ENCODE assay signal across 14 cellular contexts in genomic region chr9:94819161-94819677, GRCh38.
DNase-seq lines count a peak whose midpoint lies in the region; ATAC-seq and TF ChIP-seq lines count a peak whose summit lies in the region.
"Had no signal": no experiment of that assay in that cellular context is flagged by ENCODE, and none has a peak within 500 bp of the region (broad histone marks: within the 10 kb centered on the region; RNA-seq: fewer than 3 reads in every experiment).

No MANE protein-coding gene starts in this region.

- H3K79me2 ChIP-seq in OCI-LY1 (ENCODE audit: insufficient read depth, low read length), result no peaks in the 10 kb centered on the region

- ATAC-seq in mucosa of descending colon, result peak; percentile 9
- ATAC-seq in activated naive CD8-positive, alpha-beta T cell treated with anti-CD3 and anti-CD28 coated beads, Interleukin-2, amount 50 U/mL, for 24 hours, result no peak
- ATAC-seq in GM18505 (IDR thresholded peaks at IDR 0.05; ENCODE audit: unreplicated experiment), result no peak
- ATAC-seq in activated T-helper 17 cell treated with anti-CD3 and anti-CD28 coated beads, Interleukin-2, amount 50 U/mL, for 72 hours (replicated peaks), result no peak
- ATAC-seq: naive thymus-derived CD4-positive, alpha-beta T cell had no signal

- WGBS in esophagus muscularis mucosa, result 78% methylated on average over 8 of the region's 8 CpGs
- WGBS in testis, 2 donors, result 46 to 52% methylated on average over 8 of the region's 8 CpGs

- H3K9me2 ChIP-seq in OCI-LY1 (ENCODE audit: low read depth, low read length), result no peaks in the 10 kb centered on the region

- H3K36me3 ChIP-seq in OCI-LY1 (ENCODE audit: insufficient read depth, low read length) (peaks cover 40% of the 10 kb centered on the region), esophagus muscularis mucosa (no peaks in the 10 kb centered on the region), mucosa of descending colon (ENCODE audit: low read depth) (no peaks in the 10 kb centered on the region), testis (ENCODE audit: low read depth, missing control alignments) (no peaks in the 10 kb centered on the region)

- no peak overlapping the region for H3K4me2 ChIP-seq in OCI-LY1 (ENCODE audit: low read length)

- no peaks in the 10 kb centered on the region for H3K9me3 Mint-ChIP-seq in activated naive CD8-positive, alpha-beta T cell treated with anti-CD3 and anti-CD28 coated beads, Interleukin-2, amount 50 U/mL, for 24 hours
- no peaks in the 10 kb centered on the region for H3K9me3 Mint-ChIP-seq in activated T-helper 17 cell treated with anti-CD3 and anti-CD28 coated beads, Interleukin-2, amount 50 U/mL, for 72 hours
- H3K9me3 Mint-ChIP-seq: activated T-helper 2 cell treated with anti-CD3 and anti-CD28 coated beads, Interferon-gamma antibody, Interleukin-2, Interleukin-4, amounts not matched to agents 10 μg/mL and 5 μg/mL and 100 μg/mL, durations not matched to agents 14 hours and 24 hours and 36 hours; CD14-positive monocyte; naive thymus-derived CD4-positive, alpha-beta T cell had no signal

- DNase-seq in esophagus muscularis mucosa (ENCODE audit: extremely low spot score) (peak; percentile 91), mucosa of descending colon (no peak), testis (peak; percentile 70), SKM-1 (lab: John Stamatoyannopoulos, UW; ENCODE audit: unreplicated experiment) (no peak)
- no peak for DNase-seq in activated naive CD8-positive, alpha-beta T cell treated with anti-CD3 and anti-CD28 coated beads, Interleukin-2, amount 50 U/mL, for 24 hours
- DNase-seq: activated CD4-positive, alpha-beta T cell treated with anti-CD3 and anti-CD28 coated beads for 4 hours; GF-D8; naive thymus-derived CD4-positive, alpha-beta T cell; NCI-H510A treated with DMSO at 0.1 percent for 48 hours had no signal

- TF ChIP-seq CTCF in OCI-LY1 (IDR thresholded peaks at IDR 0.05; ENCODE audit: low read length) (no peak), esophagus muscularis mucosa (IDR thresholded peaks at IDR 0.05) (no peak), mucosa of descending colon (IDR thresholded peaks at IDR 0.05) (no peak), testis (IDR thresholded peaks at IDR 0.05) (no peak)

- H3K27ac ChIP-seq in OCI-LY1 (ENCODE audit: low read depth, low read length, poor library complexity, severe bottlenecking) (peak overlapping the region; percentile 79), esophagus muscularis mucosa (replicated peaks in 1 of 4) (peak overlapping the region; percentile 30 to 69 (median 56)), testis (peak overlapping the region; percentile 68 to 86)

- H3F3A ChIP-seq in OCI-LY1 (ENCODE audit: insufficient read depth, low read length), result no peaks in the 10 kb centered on the region

- H3K9me3 ChIP-seq in OCI-LY1 (ENCODE audit: low read length), result peaks cover 11% of the 10 kb centered on the region
- H3K9me3 ChIP-seq in esophagus muscularis mucosa, result no peaks in the 10 kb centered on the region
- no peaks in the 10 kb centered on the region for H3K9me3 ChIP-seq in mucosa of descending colon
- H3K9me3 ChIP-seq in testis, result no peaks in the 10 kb centered on the region

- H3K4me3 ChIP-seq in OCI-LY1 (ENCODE audit: low read depth, low read length, poor library complexity, severe bottlenecking) (no peak overlapping the region), esophagus muscularis mucosa (no peak overlapping the region), mucosa of descending colon (no peak overlapping the region), testis (no peak overlapping the region)

- H3K27me3 Mint-ChIP-seq in activated naive CD8-positive, alpha-beta T cell treated with anti-CD3 and anti-CD28 coated beads, Interleukin-2, amount 50 U/mL, for 24 hours, result no peaks in the 10 kb centered on the region
- H3K27me3 Mint-ChIP-seq in activated T-helper 17 cell treated with anti-CD3 and anti-CD28 coated beads, Interleukin-2, amount 50 U/mL, for 72 hours, result no peaks in the 10 kb centered on the region
- H3K27me3 Mint-ChIP-seq: naive thymus-derived CD4-positive, alpha-beta T cell had no signal

- H3K4me1 Mint-ChIP-seq in activated naive CD8-positive, alpha-beta T cell treated with anti-CD3 and anti-CD28 coated beads, Interleukin-2, amount 50 U/mL, for 24 hours, result peaks cover 8% of the 10 kb centered on the region
- peaks cover 6% of the 10 kb centered on the region for H3K4me1 Mint-ChIP-seq in activated T-helper 17 cell treated with anti-CD3 and anti-CD28 coated beads, Interleukin-2, amount 50 U/mL, for 72 hours
- H3K4me1 Mint-ChIP-seq: CD14-positive monocyte had no signal

- H3K4me1 ChIP-seq in OCI-LY1 (ENCODE audit: insufficient read depth, low read length, severe bottlenecking) (peaks cover 49% of the 10 kb centered on the region), esophagus muscularis mucosa (peaks cover 9 to 16% (median 13%) of the 10 kb centered on the region in 4 donors), mucosa of descending colon (ENCODE audit: low read depth) (no peaks in the 10 kb centered on the region), testis (peaks cover 36% of the 10 kb centered on the region)

- no peak for TF ChIP-seq EP300 in esophagus muscularis mucosa (IDR thresholded peaks at IDR 0.05)

- peaks cover 9% of the 10 kb centered on the region for H3K36me3 Mint-ChIP-seq in activated naive CD8-positive, alpha-beta T cell treated with anti-CD3 and anti-CD28 coated beads, Interleukin-2, amount 50 U/mL, for 24 hours (ENCODE audit: low read depth)
- H3K36me3 Mint-ChIP-seq in activated T-helper 17 cell treated with anti-CD3 and anti-CD28 coated beads, Interleukin-2, amount 50 U/mL, for 72 hours (ENCODE audit: low read depth), result peaks cover 5% of the 10 kb centered on the region

- peak overlapping the region; percentile 25; the same call in 1 of the 2 replicates for H3K9ac ChIP-seq in OCI-LY1 (ENCODE audit: low read length)

- intact Hi-C loops in esophagus muscularis mucosa (cut with DNase I) (no loop called here), mucosa of descending colon (cut with DNase I, micrococcal nuclease) (no loop called here), testis (cut with DNase I; ENCODE audit: low total_unique reads) (no loop called here)

- no peak overlapping the region for H3K27ac Mint-ChIP-seq in activated naive CD8-positive, alpha-beta T cell treated with anti-CD3 and anti-CD28 coated beads, Interleukin-2, amount 50 U/mL, for 24 hours
- H3K27ac Mint-ChIP-seq in activated T-helper 17 cell treated with anti-CD3 and anti-CD28 coated beads, Interleukin-2, amount 50 U/mL, for 72 hours, result no peak overlapping the region
- H3K27ac Mint-ChIP-seq: activated T-helper 2 cell treated with anti-CD3 and anti-CD28 coated beads, Interferon-gamma antibody, Interleukin-2, Interleukin-4, amounts not matched to agents 10 μg/mL and 5 μg/mL and 100 μg/mL, durations not matched to agents 14 hours and 24 hours and 36 hours; naive thymus-derived CD4-positive, alpha-beta T cell had no signal

- TF ChIP-seq POLR2A in esophagus muscularis mucosa (IDR thresholded peaks at IDR 0.05; ENCODE audit: low read depth), result no peak
- no peak for TF ChIP-seq POLR2A in testis (IDR thresholded peaks at IDR 0.05)
- TF ChIP-seq POLR2A in GM18505 (IDR thresholded peaks at IDR 0.05; ENCODE audit: borderline replicate concordance, extremely low read depth, insufficient read depth, insufficient read length), result no peak

- no peak overlapping the region for H2AFZ ChIP-seq in OCI-LY1 (ENCODE audit: low read length)

- H3K4me3 Mint-ChIP-seq in activated naive CD8-positive, alpha-beta T cell treated with anti-CD3 and anti-CD28 coated beads, Interleukin-2, amount 50 U/mL, for 24 hours, result no peak overlapping the region
- no peak overlapping the region for H3K4me3 Mint-ChIP-seq in activated T-helper 17 cell treated with anti-CD3 and anti-CD28 coated beads, Interleukin-2, amount 50 U/mL, for 72 hours
- H3K4me3 Mint-ChIP-seq: CD14-positive monocyte had no signal

- H4K20me1 ChIP-seq in OCI-LY1 (ENCODE audit: insufficient read depth, low read length), result no peaks in the 10 kb centered on the region

- H3K27me3 ChIP-seq in OCI-LY1 (ENCODE audit: insufficient read depth, low read length) (no peaks in the 10 kb centered on the region), esophagus muscularis mucosa (no peaks in the 10 kb centered on the region), testis (no peaks in the 10 kb centered on the region)

Comparison
In these comparisons a context has a peak if more than half of its experiments do, and no peak if none do; other contexts are left out.
1. DNase-seq: peak in esophagus muscularis mucosa (single experiment) and testis (single experiment); none in mucosa of descending colon (0 of 3), SKM-1 (single experiment) and activated naive CD8-positive, alpha-beta T cell treated with anti-CD3 and anti-CD28 coated beads, Interleukin-2, amount 50 U/mL, for 24 hours (single experiment).
2. Peak in every context shown above with its lines, with median percentiles within 50 percentile points of each other: H3K27ac ChIP-seq.